Comparison of ENCODE assay signal across 35 cellular contexts in the genomic region with DNA sequence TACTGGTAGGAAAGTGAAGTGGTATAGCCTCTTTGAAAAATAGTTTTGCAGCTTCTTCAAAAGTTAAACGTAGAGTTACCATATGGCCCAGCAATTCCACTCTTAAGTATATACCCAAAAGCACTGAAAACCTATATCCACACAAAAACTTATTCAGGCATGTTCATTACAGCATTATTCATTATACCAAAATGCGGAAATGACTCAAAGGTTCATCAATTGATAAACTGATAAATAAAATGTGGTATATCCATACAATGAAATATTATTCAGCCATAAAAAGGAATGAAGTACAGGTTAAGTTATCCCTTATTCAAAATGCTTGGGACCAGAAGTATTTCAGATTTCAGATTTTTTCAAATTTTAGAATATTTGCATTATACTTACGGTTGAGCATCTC.
"Had no signal": no experiment of that assay in that cellular context is flagged by ENCODE, and none has a peak within 500 bp of the region (broad histone marks: within the 10 kb centered on the region; RNA-seq: fewer than 3 reads in every experiment).

No MANE protein-coding gene starts in this region.

- H3K9me3 ChIP-seq: MG63 had no signal

- DNase-seq: Karpas-422, Kasumi-1, MG63, MM.1S, MV-4-11, NCI-H1048, NCI-H1092, NCI-H1092 treated with DMSO at 0.1 percent for 48 hours, NCI-H1105, NCI-H1105 treated with DMSO at 0.1 percent for 48 hours, NCI-H1417, NCI-H1417 treated with DMSO at 0.1 percent for 48 hours, NCI-H1436, NCI-H1436 treated with DMSO at 0.1 percent for 48 hours, NCI-H146, NCI-H1694, NCI-H1694 treated with DMSO at 0.1 percent for 48 hours, NCI-H187, NCI-H187 treated with DMSO at 0.1 percent for 48 hours, NCI-H1930, NCI-H2029, NCI-H2029 treated with DMSO at 0.1 percent for 48 hours, NCI-H2081, NCI-H2081 treated with DMSO at 0.1 percent for 48 hours, NCI-H2107, NCI-H2171, NCI-H2171 treated with DMSO at 0.1 percent for 48 hours, NCI-H2227 treated with DMSO at 0.1 percent for 48 hours, NCI-H226, NCI-H345, NCI-H446, NCI-H446 treated with DMSO at 0.1 percent for 48 hours, NCI-H510A, NCI-H510A treated with DMSO at 0.1 percent for 48 hours, NCI-H524 had no signal

- H3K4me3 ChIP-seq: MG63 had no signal

- H3K27me3 ChIP-seq: MG63 had no signal

- H3K36me3 ChIP-seq: MG63 had no signal
